17 cellular contexts compared by ENCODE assay signal in the genomic region with DNA sequence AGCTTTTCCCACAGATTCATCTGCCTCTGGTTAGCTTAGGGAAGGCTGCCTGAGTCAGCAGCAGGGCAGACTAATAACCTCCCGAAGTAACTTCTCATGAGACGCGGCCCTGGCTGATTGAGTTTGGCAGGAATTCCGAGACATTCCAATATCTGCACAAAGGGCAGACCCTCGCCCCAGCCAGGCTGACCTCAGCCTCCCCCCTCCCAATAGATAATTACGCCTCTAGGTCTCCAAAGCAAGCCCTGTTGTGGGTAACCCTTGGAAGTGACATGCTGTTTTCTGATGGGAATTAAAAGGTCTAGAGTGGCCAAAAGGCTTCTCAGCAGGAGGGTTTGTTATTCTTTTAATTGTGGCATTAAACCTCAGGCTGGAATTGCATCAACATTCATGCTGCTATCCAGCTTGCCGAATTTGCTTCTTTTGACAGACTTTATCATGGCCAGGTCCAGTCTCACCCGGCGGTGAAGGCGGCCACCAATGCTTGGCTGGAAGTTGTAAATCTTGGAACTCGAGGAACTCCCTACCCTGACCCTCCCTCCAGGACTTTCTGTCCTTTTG.
DNase-seq lines count a peak whose midpoint lies in the region; ATAC-seq, FAIRE-seq and TF ChIP-seq lines count a peak whose summit lies in the region.
"Had no signal": no experiment of that assay in that cellular context is flagged by ENCODE, and none has a peak within 500 bp of the region (broad histone marks: within the 10 kb centered on the region; RNA-seq: fewer than 3 reads in every experiment).

No MANE protein-coding gene starts in this region.

- POLR2A ChIA-PET in CD8-positive, alpha-beta T cell (lab: Charles Lee), result no interaction called here

- peak overlapping the region; percentile 52 for H3K4me2 ChIP-seq in astrocyte (ENCODE audit: low read length)

- no peaks in the 10 kb centered on the region for H3K27me3 ChIP-seq in astrocyte (ENCODE audit: insufficient read depth, low read length)
- H3K27me3 ChIP-seq in left ventricle myocardium inferior (ENCODE audit: low read depth), result no peaks in the 10 kb centered on the region
- no peaks in the 10 kb centered on the region for H3K27me3 ChIP-seq in psoas muscle (ENCODE audit: insufficient read depth in 3 of 3, low read length in 2 of 3)
- peaks cover 2% of the 10 kb centered on the region for H3K27me3 ChIP-seq in CD8-positive, alpha-beta T cell (ENCODE audit: insufficient read depth, low read length)

- H3K9me3 ChIP-seq in astrocyte (ENCODE audit: insufficient read depth, low read depth, low read length) (no peaks in the 10 kb centered on the region), left ventricle myocardium inferior (replicated peaks) (no peaks in the 10 kb centered on the region), psoas muscle (no peaks in the 10 kb centered on the region)
- no peaks in the 10 kb centered on the region for H3K9me3 ChIP-seq in CD8-positive, alpha-beta T cell (ENCODE audit: low read length)

- no peaks in the 10 kb centered on the region for H3K79me2 ChIP-seq in astrocyte (ENCODE audit: insufficient read depth, low read length)

- peak; percentile 23 to 67 (median 54) for ATAC-seq in psoas muscle
- no peak for ATAC-seq in CD8-positive, alpha-beta T cell

- no peak for TF ChIP-seq CTCF in astrocyte (IDR thresholded peaks at IDR 0.05; ENCODE audit: insufficient read depth, low read depth, low read length)
- TF ChIP-seq CTCF in left ventricle myocardium inferior (IDR thresholded peaks at IDR 0.05; ENCODE audit: borderline replicate concordance), result no peak
- no peak for TF ChIP-seq CTCF in psoas muscle (IDR thresholded peaks at IDR 0.05)
- TF ChIP-seq CTCF in CD8-positive, alpha-beta T cell (IDR thresholded peaks at IDR 0.05), result no peak

- H3K27me3 Mint-ChIP-seq in astrocyte (ENCODE audit: low read depth, unreplicated experiment), result peaks cover 6% of the 10 kb centered on the region
- H3K27me3 Mint-ChIP-seq in T-helper 2 cell treated with Interferon-gamma antibody and Interleukin-4, amounts not matched to agents 5 μg/mL and 100 μg/mL, for 36 hours (ENCODE audit: low read depth), result no peaks in the 10 kb centered on the region
- H3K27me3 Mint-ChIP-seq in CD8-positive, alpha-beta T cell (ENCODE audit: low read depth), result no peaks in the 10 kb centered on the region
- H3K27me3 Mint-ChIP-seq: activated B cell treated with CpG ODN at 0.5 μM for 24 hours had no signal

- peak; percentile 36 for DNase-seq in AG08396 (ENCODE audit: low spot score)
- peak; percentile 72 for DNase-seq in astrocyte (ENCODE audit: low read depth)
- peak; percentile 65 for DNase-seq in left ventricle myocardium inferior
- peak; percentile 57 to 78 for DNase-seq in psoas muscle
- DNase-seq in T-helper 2 cell treated with Interferon-gamma antibody and Interleukin-4, amounts not matched to agents 5 μg/mL and 100 μg/mL, for 36 hours (ENCODE audit: low spot score), result no peak
- DNase-seq in NK-92 treated with Interleukin-12 subunit alpha and Interleukin-12 subunit beta, amount 100 ng/mL, for 24 hours (lab: John Stamatoyannopoulos, UW), result no peak
- no peak for DNase-seq in stimulated activated CD4-positive, alpha-beta T cell treated with anti-CD3 and anti-CD28 coated beads, Interleukin-1b, Interleukin-23, amount 100 ng/mL, for 48 hours
- no peak for DNase-seq in CD8-positive, alpha-beta T cell
- DNase-seq: ACHN; activated B cell treated with CpG ODN at 0.5 μM for 24 hours; activated T-cell treated with anti-CD3 and anti-CD28 coated beads, Interleukin-2, amount 50 U/mL, for 1 hour; anterior cingulate cortex; MM.1S; NCI-H446; nucleus accumbens; RPMI8226; substantia nigra had no signal

- WGBS in psoas muscle, 3 donors, result 50 to 58% (median 51%) methylated on average over 11 of the region's 11 CpGs

- FAIRE-seq in astrocyte (lab: Jason Lieb, UNC), result peak; percentile 43

- H3K4me3 Mint-ChIP-seq in astrocyte (ENCODE audit: unreplicated experiment), result no peak overlapping the region
- H3K4me3 Mint-ChIP-seq in T-helper 2 cell treated with Interferon-gamma antibody and Interleukin-4, amounts not matched to agents 5 μg/mL and 100 μg/mL, for 36 hours, result no peak overlapping the region
- no peak overlapping the region for H3K4me3 Mint-ChIP-seq in CD8-positive, alpha-beta T cell
- H3K4me3 Mint-ChIP-seq: activated B cell treated with CpG ODN at 0.5 μM for 24 hours had no signal

- intact Hi-C loops in left ventricle myocardium inferior (cut with micrococcal nuclease), result no loop called here
- intact Hi-C loops in psoas muscle (cut with DNase I), result no loop called here
- intact Hi-C loops in CD8-positive, alpha-beta T cell (cut with DNase I, micrococcal nuclease), result no loop called here

- H3K9me3 Mint-ChIP-seq in astrocyte (ENCODE audit: unreplicated experiment), result peaks cover 3% of the 10 kb centered on the region
- peaks cover 5% of the 10 kb centered on the region for H3K9me3 Mint-ChIP-seq in T-helper 2 cell treated with Interferon-gamma antibody and Interleukin-4, amounts not matched to agents 5 μg/mL and 100 μg/mL, for 36 hours
- H3K9me3 Mint-ChIP-seq in CD8-positive, alpha-beta T cell, result no peaks in the 10 kb centered on the region

- no peaks in the 10 kb centered on the region for H4K20me1 ChIP-seq in astrocyte (ENCODE audit: insufficient read depth, low read length)

- H3K36me3 ChIP-seq in astrocyte (ENCODE audit: insufficient read depth, low read length), result no peaks in the 10 kb centered on the region
- no peaks in the 10 kb centered on the region for H3K36me3 ChIP-seq in left ventricle myocardium inferior
- H3K36me3 ChIP-seq in psoas muscle (ENCODE audit: insufficient read depth in 1 of 2, low read depth in 1 of 2), result no peaks in the 10 kb centered on the region
- H3K36me3 ChIP-seq in CD8-positive, alpha-beta T cell (ENCODE audit: insufficient read depth, low read length), result no peaks in the 10 kb centered on the region

- H2AFZ ChIP-seq in astrocyte (ENCODE audit: low read depth, low read length), result peak overlapping the region; percentile 57

- CTCF ChIA-PET in CD8-positive, alpha-beta T cell (lab: Charles Lee), result no interaction called here

- no peak overlapping the region for H3K9ac ChIP-seq in astrocyte (ENCODE audit: low read length)

- no peak overlapping the region for H3K27ac ChIP-seq in astrocyte (ENCODE audit: low read depth, low read length)
- peak overlapping the region; percentile 77 for H3K27ac ChIP-seq in left ventricle myocardium inferior (replicated peaks)
- no peak overlapping the region for H3K27ac ChIP-seq in psoas muscle
- H3K27ac ChIP-seq in CD8-positive, alpha-beta T cell (ENCODE audit: low read depth, low read length), result no peak overlapping the region

- peaks cover 46% of the 10 kb centered on the region for H3K4me1 Mint-ChIP-seq in astrocyte (ENCODE audit: low read depth, unreplicated experiment)
- H3K4me1 Mint-ChIP-seq in T-helper 2 cell treated with Interferon-gamma antibody and Interleukin-4, amounts not matched to agents 5 μg/mL and 100 μg/mL, for 36 hours (ENCODE audit: low read depth), result no peaks in the 10 kb centered on the region
- no peaks in the 10 kb centered on the region for H3K4me1 Mint-ChIP-seq in CD8-positive, alpha-beta T cell (ENCODE audit: low read depth)
- H3K4me1 Mint-ChIP-seq: activated B cell treated with CpG ODN at 0.5 μM for 24 hours had no signal

- no peaks in the 10 kb centered on the region for H3K36me3 Mint-ChIP-seq in astrocyte (ENCODE audit: low read depth, unreplicated experiment)
- H3K36me3 Mint-ChIP-seq in T-helper 2 cell treated with Interferon-gamma antibody and Interleukin-4, amounts not matched to agents 5 μg/mL and 100 μg/mL, for 36 hours (ENCODE audit: low read depth), result no peaks in the 10 kb centered on the region
- H3K36me3 Mint-ChIP-seq in CD8-positive, alpha-beta T cell, result no peaks in the 10 kb centered on the region

- H3K4me1 ChIP-seq in astrocyte (ENCODE audit: insufficient read depth, low read length) (peaks cover 32% of the 10 kb centered on the region), left ventricle myocardium inferior (peaks cover 12% of the 10 kb centered on the region), psoas muscle (no peaks in the 10 kb centered on the region)
- no peaks in the 10 kb centered on the region for H3K4me1 ChIP-seq in CD8-positive, alpha-beta T cell (ENCODE audit: insufficient read depth, low read length)

- H3K4me3 ChIP-seq in astrocyte (ENCODE audit: insufficient read depth, low read depth, low read length) (no peak overlapping the region), left ventricle myocardium inferior (no peak overlapping the region), psoas muscle (no peak overlapping the region)
- H3K4me3 ChIP-seq in CD8-positive, alpha-beta T cell (ENCODE audit: low read depth, low read length), result no peak overlapping the region

- peak overlapping the region; percentile 63 for H3K27ac Mint-ChIP-seq in astrocyte (ENCODE audit: unreplicated experiment)
- H3K27ac Mint-ChIP-seq in T-helper 2 cell treated with Interferon-gamma antibody and Interleukin-4, amounts not matched to agents 5 μg/mL and 100 μg/mL, for 36 hours, result no peak overlapping the region
- H3K27ac Mint-ChIP-seq in CD8-positive, alpha-beta T cell, result no peak overlapping the region
- H3K27ac Mint-ChIP-seq: activated B cell treated with CpG ODN at 0.5 μM for 24 hours had no signal

Comparison
In these comparisons a context has a peak if more than half of its experiments do, and no peak if none do; other contexts are left out.
1. DNase-seq: peak in AG08396 (single experiment), astrocyte (single experiment), left ventricle myocardium inferior (single experiment) and psoas muscle (2 of 2); none in T-helper 2 cell treated with Interferon-gamma antibody and Interleukin-4, amounts not matched to agents 5 μg/mL and 100 μg/mL, for 36 hours (single experiment), NK-92 treated with Interleukin-12 subunit alpha and Interleukin-12 subunit beta, amount 100 ng/mL, for 24 hours (single experiment), stimulated activated CD4-positive, alpha-beta T cell treated with anti-CD3 and anti-CD28 coated beads, Interleukin-1b, Interleukin-23, amount 100 ng/mL, for 48 hours (single experiment) and CD8-positive, alpha-beta T cell (0 of 7).